In genomic region chr22:44701824-44702478, GRCh38 we compare ENCODE assay signal across 8 cellular contexts. TPM values are rescaled to one million over a fixed set of nuclear protein-coding genes. Genes with fewer than 3 reads are reported as not detected.
DNase-seq lines count a peak whose midpoint lies in the region; ATAC-seq, FAIRE-seq and TF ChIP-seq lines count a peak whose summit lies in the region.

TSS of gene PRR5 (plus strand) at chr22:44702204. CDS start at chr22:44702475, 271 bp downstream.

- H3K79me2 ChIP-seq in astrocyte (ENCODE audit: insufficient read depth, low read length): peaks cover 19% of the 10 kb centered on the region
- peaks cover 58% of the 10 kb centered on the region for H3K79me2 ChIP-seq in hepatocyte

- H3K36me3 ChIP-seq in astrocyte (ENCODE audit: insufficient read depth, low read length) (no peaks in the 10 kb centered on the region), hepatocyte (replicated peaks; ENCODE audit: insufficient read depth, low read depth) (no peaks in the 10 kb centered on the region), gastrocnemius medialis (no peaks in the 10 kb centered on the region)

- CTCF ChIA-PET in Calu3 (lab: Charles Lee): no interaction called here

- H3K27ac Mint-ChIP-seq in Calu3 (ENCODE audit: unreplicated experiment): no peak within 1 kb of the TSS
- H3K27ac Mint-ChIP-seq in T-helper 2 cell treated with Interferon-gamma antibody and Interleukin-4, amounts not matched to agents 5 μg/mL and 100 μg/mL, for 36 hours: peak within 1 kb of the TSS; percentile 67
- peak within 1 kb of the TSS; percentile 78 for H3K27ac Mint-ChIP-seq in astrocyte (ENCODE audit: unreplicated experiment)

- no peaks in the 10 kb centered on the region for H3K9me2 ChIP-seq in hepatocyte (replicated peaks; ENCODE audit: insufficient read depth)

- intact Hi-C loops in Calu3 (cut with micrococcal nuclease; ENCODE audit: unreplicated experiment) (no loop called here), gastrocnemius medialis (cut with DNase I; ENCODE audit: low total_unique reads) (no loop called here)

- H3K4me3 ChIP-seq in astrocyte (ENCODE audit: insufficient read depth, low read depth, low read length): peak within 1 kb of the TSS; percentile 61
- H3K4me3 ChIP-seq in hepatocyte: peak within 1 kb of the TSS; percentile 92
- H3K4me3 ChIP-seq in gastrocnemius medialis: peak within 1 kb of the TSS; percentile 36 to 56 (median 48)

- DNase-seq in Calu3 (peak; percentile 87), KBM-7 (peak; percentile 77), astrocyte (ENCODE audit: low read depth) (peak; percentile 77), hepatocyte (ENCODE audit: low spot score) (peak; percentile 93), gastrocnemius medialis (peak; percentile 39 to 55)
- DNase-seq in T-helper 2 cell treated with Interferon-gamma antibody and Interleukin-4, amounts not matched to agents 5 μg/mL and 100 μg/mL, for 36 hours (ENCODE audit: low spot score): peak; percentile 83

- H3K27ac ChIP-seq in astrocyte (ENCODE audit: low read depth, low read length) (peak within 1 kb of the TSS; percentile 6), hepatocyte (peak within 1 kb of the TSS; percentile 93), gastrocnemius medialis (no peak within 1 kb of the TSS)

- peaks cover 33% of the 10 kb centered on the region for H3K4me1 ChIP-seq in astrocyte (ENCODE audit: insufficient read depth, low read length)
- H3K4me1 ChIP-seq in hepatocyte (ENCODE audit: insufficient read depth): peaks cover 54% of the 10 kb centered on the region
- H3K4me1 ChIP-seq in gastrocnemius medialis: peaks cover 0 to 5% of the 10 kb centered on the region in 2 donors

- H2AFZ ChIP-seq in astrocyte (ENCODE audit: low read depth, low read length) (peak within 1 kb of the TSS; percentile 47), hepatocyte (peak within 1 kb of the TSS; percentile 45)

- H3K27me3 ChIP-seq in astrocyte (ENCODE audit: insufficient read depth, low read length) (no peaks in the 10 kb centered on the region), hepatocyte (no peaks in the 10 kb centered on the region), gastrocnemius medialis (peaks cover 21 to 32% (median 21%) of the 10 kb centered on the region in 3 donors)

- FAIRE-seq in astrocyte (lab: Jason Lieb, UNC): no peak

- H3K9ac ChIP-seq in astrocyte (ENCODE audit: low read length): peak within 1 kb of the TSS; percentile 65

- H3K4me2 ChIP-seq in astrocyte (ENCODE audit: low read length): peak within 1 kb of the TSS; percentile 85
- H3K4me2 ChIP-seq in hepatocyte: peak within 1 kb of the TSS; percentile 100

- TF ChIP-seq POLR2A in gastrocnemius medialis (IDR thresholded peaks at IDR 0.05): no peak

- in situ Hi-C loops in KBM-7 (cut with MboI; ENCODE audit: low pct_unique_long_range_greater_than_20kb, low sequenced_read_pairs): no loop called here
- in situ Hi-C loops in gastrocnemius medialis (cut with MboI; ENCODE audit: low sequenced_read_pairs in 4 of 4): no loop called here

- H3K4me1 Mint-ChIP-seq in Calu3 (ENCODE audit: low read depth, unreplicated experiment) (no peaks in the 10 kb centered on the region), astrocyte (ENCODE audit: low read depth, unreplicated experiment) (peaks cover 23% of the 10 kb centered on the region)
- peaks cover 3% of the 10 kb centered on the region for H3K4me1 Mint-ChIP-seq in T-helper 2 cell treated with Interferon-gamma antibody and Interleukin-4, amounts not matched to agents 5 μg/mL and 100 μg/mL, for 36 hours (ENCODE audit: low read depth)

- H4K20me1 ChIP-seq in astrocyte (ENCODE audit: insufficient read depth, low read length) (peaks cover 35% of the 10 kb centered on the region), hepatocyte (ENCODE audit: insufficient read depth, poor library complexity, severe bottlenecking) (peaks cover 46% of the 10 kb centered on the region)

- no TSS peak for BruUV-seq in Calu3 (replicated peaks; lab: Mats Ljungman, UMichigan)

- H3K9me3 Mint-ChIP-seq in Calu3 (ENCODE audit: low read depth, unreplicated experiment) (no peaks in the 10 kb centered on the region), astrocyte (ENCODE audit: unreplicated experiment) (no peaks in the 10 kb centered on the region)
- no peaks in the 10 kb centered on the region for H3K9me3 Mint-ChIP-seq in T-helper 2 cell treated with Interferon-gamma antibody and Interleukin-4, amounts not matched to agents 5 μg/mL and 100 μg/mL, for 36 hours

- H3K36me3 Mint-ChIP-seq in Calu3 (ENCODE audit: insufficient read depth, unreplicated experiment) (peaks cover 13% of the 10 kb centered on the region), astrocyte (ENCODE audit: low read depth, unreplicated experiment) (peaks cover 4% of the 10 kb centered on the region)
- H3K36me3 Mint-ChIP-seq in T-helper 2 cell treated with Interferon-gamma antibody and Interleukin-4, amounts not matched to agents 5 μg/mL and 100 μg/mL, for 36 hours (ENCODE audit: low read depth): no peaks in the 10 kb centered on the region

- H3K4me3 Mint-ChIP-seq in Calu3 (ENCODE audit: low read depth, unreplicated experiment) (peak within 1 kb of the TSS; percentile 76), astrocyte (ENCODE audit: unreplicated experiment) (peak within 1 kb of the TSS; percentile 87)
- peak within 1 kb of the TSS; percentile 61 for H3K4me3 Mint-ChIP-seq in T-helper 2 cell treated with Interferon-gamma antibody and Interleukin-4, amounts not matched to agents 5 μg/mL and 100 μg/mL, for 36 hours

- TF ChIP-seq CTCF in Calu3 (IDR thresholded peaks at IDR 0.05; ENCODE audit: unreplicated experiment) (no peak), astrocyte (IDR thresholded peaks at IDR 0.05; ENCODE audit: insufficient read depth, low read depth, low read length) (no peak), hepatocyte (IDR thresholded peaks at IDR 0.05; ENCODE audit: poor library complexity) (no peak), gastrocnemius medialis (IDR thresholded peaks at IDR 0.05 in 4 of 5, conservative IDR thresholded peaks at IDR 0.05 in 1 of 5) (no peak)

- H3K9me3 ChIP-seq in astrocyte (ENCODE audit: insufficient read depth, low read depth, low read length): no peaks in the 10 kb centered on the region
- no peaks in the 10 kb centered on the region for H3K9me3 ChIP-seq in hepatocyte (ENCODE audit: low read depth)
- no peaks in the 10 kb centered on the region for H3K9me3 ChIP-seq in gastrocnemius medialis

- WGBS in hepatocyte (ENCODE audit: low lambda C conversion rate, missing lambda C conversion rate): 3% methylated on average over 30 of the region's 88 CpGs

- H3K27me3 Mint-ChIP-seq in Calu3 (ENCODE audit: unreplicated experiment) (peaks cover 14% of the 10 kb centered on the region), astrocyte (ENCODE audit: low read depth, unreplicated experiment) (peaks cover 2% of the 10 kb centered on the region)
- peaks cover 8% of the 10 kb centered on the region for H3K27me3 Mint-ChIP-seq in T-helper 2 cell treated with Interferon-gamma antibody and Interleukin-4, amounts not matched to agents 5 μg/mL and 100 μg/mL, for 36 hours (ENCODE audit: low read depth)

- peak; percentile 54 for ATAC-seq in GM21515 (IDR thresholded peaks at IDR 0.05; ENCODE audit: unreplicated experiment)
- peak; percentile 72 to 84 for ATAC-seq in gastrocnemius medialis
- no peak for ATAC-seq in GM18868 (IDR thresholded peaks at IDR 0.05; ENCODE audit: unreplicated experiment)

RNA-seq across cellular contexts. Expression of gene PRR5, which starts in this region (rescaled TPM):
- 12.5 and 14.1 TPM in 2 replicates for total RNA-seq in Calu3 (2022)
- total RNA-seq in astrocyte: 21.3 and 23.6 TPM in 2 replicates
- total RNA-seq in hepatocyte: 44.2 and 65.1 TPM in 2 replicates
- polyA plus RNA-seq in hepatocyte: 84.9 and 91.2 TPM in 2 replicates
- 10 to 100 TPM in 1 of 4 donors, 1 to 10 TPM in 2, under 1 TPM in 1; 0.34 to 15.2 (median 1.3) TPM for total RNA-seq in gastrocnemius medialis

Comparison
In these comparisons a context has a peak if more than half of its experiments do, and no peak if none do; other contexts are left out.
1. H3K27ac ChIP-seq: peak in astrocyte (single experiment) and hepatocyte (single experiment); none in gastrocnemius medialis (0 of 4).
2. Peak in every context shown above with its lines, with median percentiles within 50 percentile points of each other: DNase-seq, H3K4me3 Mint-ChIP-seq and H3K4me3 ChIP-seq.